Comparison of ENCODE assay signal across 8 cellular contexts in genomic region chr5:122774519-122774860, GRCh38. TPM values are rescaled to one million over a fixed set of nuclear protein-coding genes. Genes with fewer than 3 reads are reported as not detected.
DNase-seq lines count a peak whose midpoint lies in the region; ATAC-seq lines count a peak whose summit lies in the region.

No MANE protein-coding gene starts in this region.

- peak overlapping the region; percentile 94 for H3K4me3 Mint-ChIP-seq in activated naive CD4-positive, alpha-beta T cell treated with anti-CD3 and anti-CD28 coated beads, Interleukin-2, amount 10 ng/mL, durations not matched to agents 7 days and 5 days

- intact Hi-C loops in left colon (cut with DNase I, micrococcal nuclease) (no loop called here), head of caudate nucleus (cut with DNase I) (no loop called here)

- peaks cover 17% of the 10 kb centered on the region for H3K4me1 ChIP-seq in adipocyte (ENCODE audit: control insufficient read depth, insufficient read depth, low read length)
- peaks cover 6% of the 10 kb centered on the region for H3K4me1 ChIP-seq in thymus (ENCODE audit: control insufficient read depth, insufficient read depth, low read length)

- H3K9me3 Mint-ChIP-seq in activated naive CD4-positive, alpha-beta T cell treated with anti-CD3 and anti-CD28 coated beads, Interleukin-2, amount 10 ng/mL, durations not matched to agents 7 days and 5 days: no peaks in the 10 kb centered on the region

- H3K27me3 ChIP-seq in adipocyte (replicated peaks; ENCODE audit: control insufficient read depth, insufficient read depth, low read length) (no peaks in the 10 kb centered on the region), thymus (ENCODE audit: control insufficient read depth, insufficient read depth) (no peaks in the 10 kb centered on the region)

- CTCF ChIA-PET in activated naive CD4-positive, alpha-beta T cell treated with anti-CD3 and anti-CD28 coated beads, Interleukin-2, amount 10 ng/mL, durations not matched to agents 7 days and 5 days (lab: Charles Lee): interaction anchor here (1.3 kb wide), 1 partner anchor 13 kb away, joined by 4 read pairs; no protein-coding TSS in a partner anchor

- ATAC-seq in HG03280 (IDR thresholded peaks at IDR 0.05; ENCODE audit: unreplicated experiment) (peak; percentile 26), left colon (peak; percentile 28)

- H3K4me1 Mint-ChIP-seq in activated naive CD4-positive, alpha-beta T cell treated with anti-CD3 and anti-CD28 coated beads, Interleukin-2, amount 10 ng/mL, durations not matched to agents 7 days and 5 days: peaks cover 31% of the 10 kb centered on the region

- H3K27ac Mint-ChIP-seq in activated naive CD4-positive, alpha-beta T cell treated with anti-CD3 and anti-CD28 coated beads, Interleukin-2, amount 10 ng/mL, durations not matched to agents 7 days and 5 days: peak overlapping the region; percentile 81

- H3K36me3 ChIP-seq in adipocyte (ENCODE audit: control insufficient read depth, insufficient read depth, low read length, severe bottlenecking): no peaks in the 10 kb centered on the region
- H3K36me3 ChIP-seq in thymus (ENCODE audit: control insufficient read depth, insufficient read depth): no peaks in the 10 kb centered on the region

- H3K4me3 ChIP-seq in adipocyte (ENCODE audit: low read length) (peak overlapping the region; percentile 78), thymus (ENCODE audit: low read length) (peak overlapping the region; percentile 72)

- H3K27ac ChIP-seq in thymus (ENCODE audit: low read depth): no peak overlapping the region

- DNase-seq in activated naive CD4-positive, alpha-beta T cell treated with anti-CD3 and anti-CD28 coated beads, Interleukin-2, amount 10 ng/mL, durations not matched to agents 7 days and 5 days: no peak
- no peak for DNase-seq in activated naive CD4-positive, alpha-beta T cell treated with anti-CD3 and anti-CD28 coated beads, Interleukin-2, amount 50 U/mL, for 16 hours
- DNase-seq in adipocyte (ENCODE audit: low read depth) (no peak), left colon (no peak), head of caudate nucleus (no peak), NCI-H524 (lab: John Stamatoyannopoulos, UW) (no peak)

- peak overlapping the region; percentile 14 for H3K9ac ChIP-seq in adipocyte (ENCODE audit: low read length)

- H3K36me3 Mint-ChIP-seq in activated naive CD4-positive, alpha-beta T cell treated with anti-CD3 and anti-CD28 coated beads, Interleukin-2, amount 10 ng/mL, durations not matched to agents 7 days and 5 days: peaks cover 7% of the 10 kb centered on the region

- WGBS in thymus: 29% methylated on average over 8 of the region's 8 CpGs

- H3K27me3 Mint-ChIP-seq in activated naive CD4-positive, alpha-beta T cell treated with anti-CD3 and anti-CD28 coated beads, Interleukin-2, amount 10 ng/mL, durations not matched to agents 7 days and 5 days: peaks cover 21% of the 10 kb centered on the region

- no peaks in the 10 kb centered on the region for H3K9me3 ChIP-seq in adipocyte (ENCODE audit: control insufficient read depth, low read length)
- no peaks in the 10 kb centered on the region for H3K9me3 ChIP-seq in thymus (ENCODE audit: control insufficient read depth)

RNA-seq across cellular contexts. Expression of gene SNX2, which starts 0.4 kb away (rescaled TPM):
- total RNA-seq in left colon: 10 to 100 TPM; 52.4 to 60.5 TPM
- polyA plus RNA-seq in thymus: 47.1 TPM
